Comparison of ENCODE assay signal across 8 cellular contexts in the genomic region with DNA sequence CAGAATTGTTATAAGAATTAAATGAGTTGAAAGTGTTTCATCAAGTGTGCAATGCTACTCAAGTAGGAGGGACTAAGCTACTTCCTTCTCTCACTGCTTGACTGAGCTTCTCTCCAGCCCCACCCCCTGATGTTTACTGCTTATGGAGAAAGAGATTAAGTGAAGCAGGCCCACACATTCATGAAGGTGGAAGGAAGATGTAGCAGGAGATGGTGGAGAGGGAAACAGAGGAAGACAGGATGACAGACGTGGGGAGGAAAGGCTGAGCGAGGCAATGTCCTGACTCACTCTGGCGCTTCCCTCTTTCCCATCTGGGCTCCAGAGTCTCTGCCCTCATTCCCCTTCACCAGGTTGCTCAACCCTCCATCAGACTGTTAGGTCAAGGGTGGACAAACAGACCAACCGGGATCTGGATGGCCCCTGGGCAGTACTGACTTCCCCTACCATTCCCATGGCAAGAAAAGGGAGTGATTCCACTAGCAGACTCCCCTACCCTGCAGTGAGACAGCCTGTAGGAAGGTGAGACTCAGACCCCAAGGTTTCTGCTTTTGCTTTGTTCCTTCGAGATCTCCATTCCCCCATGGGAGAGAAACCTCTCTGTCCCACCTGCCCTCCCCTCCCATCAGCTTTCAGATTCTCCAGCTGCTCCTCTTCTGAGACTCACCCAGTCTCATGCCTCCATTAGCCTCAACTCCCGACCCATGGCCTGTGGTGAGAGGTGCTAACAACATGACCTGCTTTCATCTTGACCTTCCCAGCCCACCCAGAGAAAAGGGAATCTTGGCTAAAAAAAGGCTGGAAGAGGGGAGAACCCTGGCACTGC. TPM values are rescaled to one million over a fixed set of nuclear protein-coding genes. Genes with fewer than 3 reads are reported as not detected.
DNase-seq lines count a peak whose midpoint lies in the region; TF ChIP-seq lines count a peak whose summit lies in the region.

No MANE protein-coding gene starts in this region.

- no peak for TF ChIP-seq POLR2A in vagina (IDR thresholded peaks at IDR 0.05)

- H3K9ac ChIP-seq in liver (ENCODE audit: low read depth in 1 of 2, low read length in 2 of 2), result no peak overlapping the region

- intact Hi-C loops in ascending aorta (cut with DNase I), result loop anchor here (5.0 kb wide), 1 partner anchor 119 kb away; no protein-coding TSS in a partner anchor
- intact Hi-C loops in vagina (cut with DNase I), result loop anchor here (5.0 kb wide), 1 partner anchor 39 kb away; the partner anchor contains the start of gene RXFP4

- peak overlapping the region; percentile 9; the same call in 1 of the 2 replicates for H3K4me3 ChIP-seq in GM08714 (ENCODE audit: low read length)
- peak overlapping the region in 1 of 2 donors; percentile 38 for H3K4me3 ChIP-seq in ascending aorta
- H3K4me3 ChIP-seq in liver (ENCODE audit: low read depth in 1 of 3, low read length in 3 of 3), result no peak overlapping the region
- peak overlapping the region; percentile 26 to 36 for H3K4me3 ChIP-seq in vagina

- no peaks in the 10 kb centered on the region for H3K27me3 ChIP-seq in ascending aorta
- no peaks in the 10 kb centered on the region for H3K27me3 ChIP-seq in liver (ENCODE audit: control insufficient read depth in 4 of 4, insufficient read depth in 4 of 4, low read length in 3 of 4)
- H3K27me3 ChIP-seq in vagina, result no peaks in the 10 kb centered on the region

- H3K9me3 ChIP-seq in ascending aorta (no peaks in the 10 kb centered on the region), liver (ENCODE audit: control insufficient read depth in 4 of 4, low read length in 3 of 4) (no peaks in the 10 kb centered on the region), vagina (no peaks in the 10 kb centered on the region)

- peak overlapping the region; percentile 94 to 98 for H3K27ac ChIP-seq in ascending aorta
- H3K27ac ChIP-seq in liver (ENCODE audit: low read depth in 1 of 2, low read length in 2 of 2), result peak overlapping the region in 1 of 2 donors; percentile 15
- peak overlapping the region; percentile 95 for H3K27ac ChIP-seq in vagina

- TF ChIP-seq CTCF in ascending aorta (IDR thresholded peaks at IDR 0.05) (no peak), liver (IDR thresholded peaks at IDR 0.05; ENCODE audit: low read depth, low read length, missing input control) (no peak), vagina (IDR thresholded peaks at IDR 0.05) (no peak)

- TF ChIP-seq RAD21 in liver (IDR thresholded peaks at IDR 0.05), result no peak

- H3K4me1 ChIP-seq in ascending aorta, result peaks cover 30 to 44% of the 10 kb centered on the region in 2 donors
- peaks cover 0 to 18% (median 8%) of the 10 kb centered on the region in 4 donors for H3K4me1 ChIP-seq in liver (ENCODE audit: control insufficient read depth in 4 of 4, insufficient read depth in 4 of 4, low read length in 3 of 4)
- peaks cover 71% of the 10 kb centered on the region for H3K4me1 ChIP-seq in vagina

- WGBS in liver, result 64% methylated on average over 6 of the region's 6 CpGs

- H3K36me3 ChIP-seq in ascending aorta (peaks cover 0 to 4% of the 10 kb centered on the region in 2 donors), liver (ENCODE audit: control insufficient read depth in 4 of 4, insufficient read depth in 3 of 4, low read depth in 1 of 4, low read length in 3 of 4) (no peaks in the 10 kb centered on the region), vagina (no peaks in the 10 kb centered on the region)

- DNase-seq in NCI-H82 (lab: John Stamatoyannopoulos, UW) (peak; percentile 65), ascending aorta (ENCODE audit: low spot score in 2 of 2) (no peak), vagina (ENCODE audit: extremely low spot score in 2 of 2) (no peak), 8988T (no peak), occipital lobe (lab: John Stamatoyannopoulos, UW) (no peak), cerebellar nuclear complex (lab: John Stamatoyannopoulos, UW) (no peak)

TF ChIP-seq in liver, 16 proteins besides CTCF, POLR2A, EP300 and RAD21:
- TF ChIP-seq HNF4A (conservative IDR thresholded peaks at IDR 0.05), result peak; percentile 10
- no peak for TF ChIP-seq NR2F2 (IDR thresholded peaks at IDR 0.05)

RNA-seq across cellular contexts. Expression of gene ARHGEF2, which starts 3.1 kb away (rescaled TPM):
- total RNA-seq in ascending aorta (169 TPM), liver (10 to 100 TPM; 14.1 to 59.1 TPM), vagina (76.4 TPM), occipital lobe (129 TPM)
- polyA plus RNA-seq in liver, result 1 to 10 TPM; 3.2 to 6.4 TPM

RNA-seq across cellular contexts. Expression of gene SSR2, which starts 39.3 kb away (rescaled TPM):
- total RNA-seq in ascending aorta, result 103 TPM
- 100 to 1,000 TPM; 101 to 264 TPM for total RNA-seq in liver
- polyA plus RNA-seq in liver, result 100 to 1,000 TPM in 1 of 2 donors, 10 to 100 TPM in 1; 93.1 to 245 TPM
- 187 TPM for total RNA-seq in vagina
- total RNA-seq in occipital lobe, result 193 TPM

RNA-seq across cellular contexts. Expression of gene RXFP4, which starts 40.0 kb away (rescaled TPM):
- total RNA-seq in ascending aorta (not detected), liver (not detected), vagina (not detected), occipital lobe (not detected)
- not detected for polyA plus RNA-seq in liver

RNA-seq across cellular contexts. Expression of gene KHDC4, which starts 47.3 kb away (rescaled TPM):
- 101 TPM for total RNA-seq in ascending aorta
- 10 to 100 TPM; 18.2 to 32.6 TPM for total RNA-seq in liver
- 10 to 100 TPM in 1 of 2 donors, 1 to 10 TPM in 1; 8.4 to 11.3 TPM for polyA plus RNA-seq in liver
- 47.6 TPM for total RNA-seq in vagina
- total RNA-seq in occipital lobe, result 37.6 TPM

Comparison
In these comparisons a context has a peak if more than half of its experiments do, and no peak if none do; other contexts are left out.
1. H3K4me3 ChIP-seq: peak in GM08714 (single experiment) and vagina (2 of 2); none in liver (0 of 3).